In genomic region chr2:226649871-226650660, GRCh38 we compare ENCODE assay signal across 8 cellular contexts.
A peak's percentile ranks its signal among the peaks of the same experiment; 100 is the strongest.
DNase-seq lines count a peak whose midpoint lies in the region; ATAC-seq and TF ChIP-seq lines count a peak whose summit lies in the region.

No MANE protein-coding gene starts in this region.

- no peaks in the 10 kb centered on the region for H3K79me2 ChIP-seq in H9 (ENCODE audit: insufficient read depth, low read length)

- intact Hi-C loops in right lobe of liver (cut with DNase I): no loop called here

- H3K18ac ChIP-seq in H9 (ENCODE audit: insufficient read length, low read depth, low read length): no peak overlapping the region

- peak overlapping the region; percentile 97 for H3K27ac ChIP-seq in H9 (ENCODE audit: insufficient read length, low read depth, low read length)
- no peak overlapping the region for H3K27ac ChIP-seq in right lobe of liver

- H3K79me1 ChIP-seq in H9 (ENCODE audit: insufficient read depth, low read depth, low read length, poor library complexity, severe bottlenecking): no peaks in the 10 kb centered on the region

- no peak overlapping the region for H3K56ac ChIP-seq in H9 (ENCODE audit: insufficient read length, low read depth, low read length)

- H3K4me3 ChIP-seq in LNCaP clone FGC (ENCODE audit: low read depth, low read length): no peak overlapping the region
- no peak overlapping the region for H3K4me3 ChIP-seq in right lobe of liver

- H4K5ac ChIP-seq in H9 (ENCODE audit: insufficient read length, low read depth, low read length): peak overlapping the region; percentile 6

- peaks cover 9% of the 10 kb centered on the region for H3K4me1 ChIP-seq in H9 (ENCODE audit: insufficient read depth, low read length)
- peaks cover 0 to 15% (median 0%) of the 10 kb centered on the region in 4 donors for H3K4me1 ChIP-seq in right lobe of liver

- peaks cover 16 to 23% of the 10 kb centered on the region in 2 experiments for H3K9me3 Mint-ChIP-seq in H9

- H4K91ac ChIP-seq in H9 (ENCODE audit: insufficient read length, low read depth, low read length): no peak overlapping the region

- no peak for TF ChIP-seq POLR2A in right lobe of liver (IDR thresholded peaks at IDR 0.05)

- H2BK12ac ChIP-seq in H9 (ENCODE audit: insufficient read length, low read depth, low read length): peak overlapping the region; percentile 58

- no peaks in the 10 kb centered on the region for H3K36me3 ChIP-seq in right lobe of liver

- H3K4me1 Mint-ChIP-seq in H9: peaks cover 14 to 18% of the 10 kb centered on the region in 2 experiments

- peaks cover 6 to 15% (median 15%) of the 10 kb centered on the region in 3 experiments for H3K36me3 Mint-ChIP-seq in H9 (ENCODE audit: insufficient read depth in 1 of 3, low read depth in 3 of 3)

- peak overlapping the region; percentile 70; the same call in 1 of the 2 replicates for H3K4ac ChIP-seq in H9 (ENCODE audit: low read depth, low read length)

- H3T11ph ChIP-seq in H9 (ENCODE audit: low read length): no peak overlapping the region

- no CpG with 5 or more reads among the region's 13 CpGs for WGBS in H9 (ENCODE audit: extremely low coverage, insufficient read length, low lambda C conversion rate)
- WGBS in right lobe of liver (ENCODE audit: insufficient coverage, low coverage, low lambda C conversion rate, missing lambda C conversion rate): 47% methylated on average over 6 of the region's 13 CpGs

- peak overlapping the region; percentile 84 for H2AFZ ChIP-seq in H9 (ENCODE audit: low read length)

- peaks cover 1% of the 10 kb centered on the region for H3K27me3 Mint-ChIP-seq in H9 (ENCODE audit: low read depth)

- H2BK20ac ChIP-seq in H9 (ENCODE audit: low read depth, low read length, poor library complexity, severe bottlenecking): no peak overlapping the region

- H3K4me3 Mint-ChIP-seq in H9: peak overlapping the region in 1 of 2 experiments; percentile 30; a peak in 3 of 5 replicates

- no peak overlapping the region for H4K8ac ChIP-seq in H9 (replicated peaks; ENCODE audit: insufficient read length, low read depth, low read length)

- TF ChIP-seq CTCF in H9 (conservative IDR thresholded peaks at IDR 0.05): no peak
- TF ChIP-seq CTCF in LNCaP clone FGC (IDR thresholded peaks at IDR 0.05; ENCODE audit: control insufficient read depth, extremely low read depth, insufficient read depth): no peak
- TF ChIP-seq CTCF in right lobe of liver (IDR thresholded peaks at IDR 0.05): no peak

- H2AK5ac ChIP-seq in H9 (ENCODE audit: insufficient read length, low read length): no peak overlapping the region

- no peak overlapping the region for H3K14ac ChIP-seq in H9 (ENCODE audit: insufficient read depth, low read length)

- no peaks in the 10 kb centered on the region for H3K9me3 ChIP-seq in H9 (ENCODE audit: control insufficient read depth, low read depth, low read length)
- H3K9me3 ChIP-seq in right lobe of liver: no peaks in the 10 kb centered on the region

- DNase-seq in GF-D8 (lab: John Stamatoyannopoulos, UW): peak; percentile 14
- DNase-seq in H9: peak; percentile 82
- peak; percentile 89 for DNase-seq in LNCaP clone FGC (ENCODE audit: low read depth)
- peak; percentile 29 for DNase-seq in activated CD4-positive, alpha-beta T cell treated with anti-CD3 and anti-CD28 coated beads for 1 hour
- DNase-seq in dedifferentiated amniotic fluid mesenchymal stem cell (ENCODE audit: extremely low spot score): peak; percentile 86
- DNase-seq in right lobe of liver: peak in 1 of 3 donors; percentile 31
- DNase-seq in stimulated activated CD4-positive, alpha-beta T cell treated with anti-CD3 and anti-CD28 coated beads, TNF-alpha, amount 100 ng/mL, for 48 hours (ENCODE audit: low read depth in 3 of 3): peak; percentile 3 to 12 (median 11)
- no peak for DNase-seq in NCI-H1694 (lab: John Stamatoyannopoulos, UW)

- no peak overlapping the region for H3K23ac ChIP-seq in H9 (ENCODE audit: insufficient read length, low read depth, low read length)

- H3K27me3 ChIP-seq in H9 (ENCODE audit: insufficient read depth, low read length) (no peaks in the 10 kb centered on the region), right lobe of liver (no peaks in the 10 kb centered on the region)

- ATAC-seq in right lobe of liver: peak; percentile 63 to 88 (median 85)

- no peak overlapping the region for H3K9ac ChIP-seq in H9 (ENCODE audit: extremely low read depth, insufficient read length, low read length)

- no peak overlapping the region for H2BK15ac ChIP-seq in H9 (ENCODE audit: low read depth, low read length)

- peak overlapping the region; percentile 93 for H2BK5ac ChIP-seq in H9 (ENCODE audit: insufficient read length, low read length)

- H3K23me2 ChIP-seq in H9 (ENCODE audit: insufficient read length, low read depth, low read length, poor library complexity, severe bottlenecking): no peaks in the 10 kb centered on the region

- H4K20me1 ChIP-seq in H9 (ENCODE audit: control insufficient read depth, insufficient read depth, insufficient read length): no peaks in the 10 kb centered on the region

- H3K27ac Mint-ChIP-seq in H9: peak overlapping the region; percentile 58 to 97 (median 90)

- no peak overlapping the region for H2BK120ac ChIP-seq in H9 (ENCODE audit: low read depth, low read length, poor library complexity, severe bottlenecking)

- H3K4me2 ChIP-seq in H9 (ENCODE audit: insufficient read depth, insufficient read length, low read length): peak overlapping the region; percentile 35
